Comparison of ENCODE assay signal across 1 cellular context in the genomic region with DNA sequence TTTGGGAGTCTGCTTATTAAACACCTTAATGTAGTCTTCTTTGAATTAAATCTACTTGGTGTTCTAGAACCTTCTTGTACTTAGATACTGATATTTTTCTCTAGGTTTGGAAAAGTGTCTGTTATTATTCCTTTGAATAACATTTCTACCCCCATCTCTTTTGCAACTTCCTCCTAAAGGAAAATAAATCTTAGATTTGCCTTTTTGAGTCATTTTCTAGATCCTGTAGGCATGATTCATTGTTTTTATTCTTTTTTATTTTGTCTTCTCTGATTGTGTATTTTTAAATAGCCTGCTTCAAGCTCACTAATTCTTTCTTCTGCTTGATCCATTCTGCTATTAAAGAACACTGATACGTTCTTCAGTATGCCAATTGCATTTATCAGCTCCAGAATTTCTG.
A peak's percentile ranks its signal among the peaks of the same experiment; 100 is the strongest.
TF ChIP-seq lines count a peak whose summit lies in the region.

No MANE protein-coding gene starts in this region.

TF ChIP-seq in endothelial cell of umbilical vein, 7 proteins besides CTCF, POLR2A, EP300 and RAD21:
- TF ChIP-seq FOS (IDR thresholded peaks at IDR 0.05; ENCODE audit: borderline replicate concordance, insufficient read depth, low read length): peak; percentile 69
- no peak for TF ChIP-seq JUN (IDR thresholded peaks at IDR 0.05; ENCODE audit: borderline replicate concordance, insufficient read depth, insufficient read length, low read depth)
